ENCODE assay signal across 1 cellular context in genomic region chr5:139639619-139640431, GRCh38.
TF ChIP-seq lines count a peak whose summit lies in the region.

No MANE protein-coding gene starts in this region.

TF ChIP-seq in K562, 482 proteins besides CTCF, POLR2A, EP300 and RAD21 (continued from another document):
- TF ChIP-seq ATF2 (CRISPR knock-in tag; IDR thresholded peaks at IDR 0.05) (no peak), ZKSCAN3 (CRISPR knock-in tag; IDR thresholded peaks at IDR 0.05) (no peak), ZNF740 (CRISPR knock-in tag; IDR thresholded peaks at IDR 0.05) (0 out of 2 replicates have a peak, but pooled peaks have one; percentile 48), ZNF740 (tag; IDR thresholded peaks at IDR 0.05) (no peak), NBN (IDR thresholded peaks at IDR 0.05; ENCODE audit: low read depth) (no peak)
- TF ChIP-seq, protein P1, sequence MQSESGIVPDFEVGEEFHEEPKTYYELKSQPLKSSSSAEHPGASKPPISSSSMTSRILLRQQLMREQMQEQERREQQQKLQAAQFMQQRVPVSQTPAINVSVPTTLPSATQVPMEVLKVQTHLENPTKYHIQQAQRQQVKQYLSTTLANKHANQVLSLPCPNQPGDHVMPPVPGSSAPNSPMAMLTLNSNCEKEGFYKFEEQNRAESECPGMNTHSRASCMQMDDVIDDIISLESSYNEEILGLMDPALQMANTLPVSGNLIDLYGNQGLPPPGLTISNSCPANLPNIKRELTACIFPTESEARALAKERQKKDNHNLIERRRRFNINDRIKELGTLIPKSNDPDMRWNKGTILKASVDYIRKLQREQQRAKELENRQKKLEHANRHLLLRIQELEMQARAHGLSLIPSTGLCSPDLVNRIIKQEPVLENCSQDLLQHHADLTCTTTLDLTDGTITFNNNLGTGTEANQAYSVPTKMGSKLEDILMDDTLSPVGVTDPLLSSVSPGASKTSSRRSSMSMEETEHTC (IDR thresholded peaks at IDR 0.05): no peak
